In genomic region chr14:98599082-98599481, GRCh38 we compare ENCODE assay signal across 19 cellular contexts.
DNase-seq lines count a peak whose midpoint lies in the region; ATAC-seq and TF ChIP-seq lines count a peak whose summit lies in the region.
"Had no signal": no experiment of that assay in that cellular context is flagged by ENCODE, and none has a peak within 500 bp of the region (broad histone marks: within the 10 kb centered on the region; RNA-seq: fewer than 3 reads in every experiment).

No MANE protein-coding gene starts in this region.

- no peak overlapping the region for H3K23ac ChIP-seq in neuronal stem cell (ENCODE audit: low read depth, low read length, poor library complexity)

- ATAC-seq in GM21526 (IDR thresholded peaks at IDR 0.05; ENCODE audit: low FRiP score, unreplicated experiment) (no peak), GM21381 (IDR thresholded peaks at IDR 0.05; ENCODE audit: unreplicated experiment) (no peak)

- H3K36me3 ChIP-seq in neuronal stem cell (replicated peaks in 1 of 2; ENCODE audit: control insufficient read depth in 2 of 2, insufficient read depth in 2 of 2, low read length in 2 of 2) (no peaks in the 10 kb centered on the region), esophagus squamous epithelium (no peaks in the 10 kb centered on the region)
- H3K36me3 ChIP-seq: BE2C had no signal

- H2BK12ac ChIP-seq in neuronal stem cell (ENCODE audit: low read length): no peak overlapping the region

- no peak overlapping the region for H3K9ac ChIP-seq in neuronal stem cell (ENCODE audit: low read depth, low read length, poor library complexity)

- H4K91ac ChIP-seq in neuronal stem cell (ENCODE audit: low read depth, low read length, poor library complexity): no peak overlapping the region

- intact Hi-C loops in esophagus squamous epithelium (cut with DNase I): no loop called here

- no peak overlapping the region for H2AK5ac ChIP-seq in neuronal stem cell (ENCODE audit: low read depth, low read length)

- H2AFZ ChIP-seq in neuronal stem cell (ENCODE audit: low read length): no peak overlapping the region

- DNase-seq in NCI-H345 (lab: John Stamatoyannopoulos, UW) (peak; percentile 3), NCI-H345 treated with DMSO at 0.1 percent for 48 hours (lab: John Stamatoyannopoulos, UW; ENCODE audit: unreplicated experiment) (no peak), NCI-H2171 treated with DMSO at 0.1 percent for 48 hours (lab: John Stamatoyannopoulos, UW) (peak; percentile 73), NCI-H82 treated with DMSO at 0.1 percent for 48 hours (lab: John Stamatoyannopoulos, UW; ENCODE audit: unreplicated experiment) (peak; percentile 52), neuronal stem cell (ENCODE audit: low spot score) (no peak), esophagus squamous epithelium (lab: John Stamatoyannopoulos, UW) (no peak)
- DNase-seq: 8988T; ACHN; BE2C; CD4-positive, alpha-beta memory T cell; DMS153; DMS79 treated with DMSO at 0.1 percent for 48 hours; EL; GDM1; GOT3; H9 had no signal

- TF ChIP-seq CTCF in esophagus squamous epithelium (IDR thresholded peaks at IDR 0.05): no peak

- H2BK120ac ChIP-seq in neuronal stem cell (ENCODE audit: low read depth, low read length): no peak overlapping the region

- H3K4me2 ChIP-seq in neuronal stem cell (ENCODE audit: insufficient read depth, low read length, poor library complexity, severe bottlenecking): no peak overlapping the region

- H2BK5ac ChIP-seq in neuronal stem cell (ENCODE audit: low read length): no peak overlapping the region

- H3K14ac ChIP-seq in neuronal stem cell (ENCODE audit: low read length): no peak overlapping the region

- whole genome bisulfite sequencing in neuronal stem cell (ENCODE audit: extremely low coverage in 2 of 2, insufficient read length in 2 of 2, insufficient replicate concordance in 1 of 2), 2 donors: no CpG with 5 or more reads among the region's 5 CpGs
- 25 to 28% methylated on average over 3 to 5 of the region's 5 CpGs for WGBS in esophagus squamous epithelium, 2 donors

- no peak overlapping the region for H3K4ac ChIP-seq in neuronal stem cell (ENCODE audit: low read length)

- H3K27ac ChIP-seq in neuronal stem cell (replicated peaks; ENCODE audit: low read length) (no peak overlapping the region), esophagus squamous epithelium (no peak overlapping the region)
- H3K27ac ChIP-seq: C4-2B had no signal

- no peak overlapping the region for H4K8ac ChIP-seq in neuronal stem cell (ENCODE audit: low read depth, low read length)

- H3K4me1 ChIP-seq in neuronal stem cell (ENCODE audit: control insufficient read depth in 2 of 2, insufficient read depth in 1 of 2, low read depth in 1 of 2, low read length in 2 of 2) (peaks cover 0 to under 1% of the 10 kb centered on the region in 2 donors), esophagus squamous epithelium (no peaks in the 10 kb centered on the region)
- H3K4me1 ChIP-seq: BE2C had no signal

- H3K4me3 ChIP-seq in neuronal stem cell (ENCODE audit: low read length in 2 of 2): no peak overlapping the region
- no peak overlapping the region for H3K4me3 ChIP-seq in esophagus squamous epithelium

- H3K27me3 ChIP-seq in neuronal stem cell (ENCODE audit: control insufficient read depth in 3 of 3, insufficient read depth in 3 of 3, low read depth in 1 of 3, low read length in 3 of 3): no peaks in the 10 kb centered on the region
- H3K27me3 ChIP-seq in esophagus squamous epithelium: no peaks in the 10 kb centered on the region
- H3K27me3 ChIP-seq: BE2C had no signal

- peak overlapping the region; percentile 6 for H3K18ac ChIP-seq in neuronal stem cell (ENCODE audit: low read length)

- H3K79me1 ChIP-seq in neuronal stem cell (ENCODE audit: low read depth, low read length): no peaks in the 10 kb centered on the region

- no peak for TF ChIP-seq POLR2A in esophagus squamous epithelium (IDR thresholded peaks at IDR 0.05)

- H3K9me3 ChIP-seq in neuronal stem cell (replicated peaks in 1 of 2; ENCODE audit: control insufficient read depth in 2 of 2, insufficient read depth in 1 of 2, low read depth in 1 of 2, low read length in 2 of 2): peaks cover 0 to 2% of the 10 kb centered on the region in 2 donors
- H3K9me3 ChIP-seq in esophagus squamous epithelium: peaks cover 0 to 7% (median 5%) of the 10 kb centered on the region in 3 donors
- H3K9me3 ChIP-seq: BE2C had no signal

- no peak overlapping the region for H2BK15ac ChIP-seq in neuronal stem cell (ENCODE audit: low read length)

Comparison
In these comparisons a context has a peak if more than half of its experiments do, and no peak if none do; other contexts are left out.
1. DNase-seq: peak in NCI-H345 (single experiment), NCI-H2171 treated with DMSO at 0.1 percent for 48 hours (single experiment) and NCI-H82 treated with DMSO at 0.1 percent for 48 hours (single experiment); none in NCI-H345 treated with DMSO at 0.1 percent for 48 hours (single experiment), neuronal stem cell (single experiment) and esophagus squamous epithelium (single experiment).